10 cellular contexts compared by ENCODE assay signal in genomic region chr1:162019006-162019405, GRCh38. TPM values are rescaled to one million over a fixed set of nuclear protein-coding genes. Genes with fewer than 3 reads are reported as not detected.
DNase-seq lines count a peak whose midpoint lies in the region; TF ChIP-seq lines count a peak whose summit lies in the region.
"Had no signal": no experiment of that assay in that cellular context is flagged by ENCODE, and none has a peak within 500 bp of the region (broad histone marks: within the 10 kb centered on the region; RNA-seq: fewer than 3 reads in every experiment).

No MANE protein-coding gene starts in this region.

- no peak overlapping the region for H3K4me3 ChIP-seq in cardiac fibroblast (replicated peaks in 1 of 2; ENCODE audit: low read depth in 2 of 2, low read length in 2 of 2)
- H3K4me3 ChIP-seq in osteoblast (ENCODE audit: insufficient read depth, low read length) = no peak overlapping the region

- H3K27ac Mint-ChIP-seq in chondrocyte (ENCODE audit: unreplicated experiment) (no peak overlapping the region), mesothelial cell of epicardium (no peak overlapping the region)
- H3K27ac Mint-ChIP-seq: T-cell had no signal

- DNase-seq in H4 (ENCODE audit: low spot score) = peak; percentile 30
- peak; percentile 98 for DNase-seq in NCI-H345 treated with DMSO at 0.1 percent for 48 hours (lab: John Stamatoyannopoulos, UW; ENCODE audit: unreplicated experiment)
- DNase-seq in cardiac fibroblast (ENCODE audit: low read depth in 2 of 2) = peak; percentile 81 to 82
- peak; percentile 86 for DNase-seq in osteoblast (ENCODE audit: insufficient read length, low spot score, missing footprints)
- no peak for DNase-seq in GM19240 (ENCODE audit: insufficient read length, low spot score)
- no peak for DNase-seq in chondrocyte (ENCODE audit: low spot score)
- DNase-seq in mesothelial cell of epicardium (ENCODE audit: low spot score in 2 of 2, unreplicated experiment in 2 of 2) = no peak
- DNase-seq in hypothalamus (lab: John Stamatoyannopoulos, UW) = no peak
- DNase-seq: T-cell had no signal

- TF ChIP-seq CTCF in cardiac fibroblast (IDR thresholded peaks at IDR 0.05; ENCODE audit: low read depth, low read length) (no peak), osteoblast (IDR thresholded peaks at IDR 0.05; ENCODE audit: extremely low read depth, low read depth, low read length) (no peak), chondrocyte (IDR thresholded peaks at IDR 0.05) (no peak), mesothelial cell of epicardium (IDR thresholded peaks at IDR 0.05; ENCODE audit: unreplicated experiment) (no peak)

- H3K4me1 ChIP-seq in osteoblast (ENCODE audit: insufficient read depth, low read length) = peaks cover 42% of the 10 kb centered on the region

- no peaks in the 10 kb centered on the region for H3K27me3 ChIP-seq in osteoblast (ENCODE audit: insufficient read depth, low read length)

- no peaks in the 10 kb centered on the region for H4K20me1 ChIP-seq in osteoblast (ENCODE audit: insufficient read depth, low read length)

- H3K9me3 ChIP-seq in osteoblast (ENCODE audit: low read depth, low read length) = no peaks in the 10 kb centered on the region
- H3K9me3 ChIP-seq: neutrophil had no signal

- no peaks in the 10 kb centered on the region for H3K36me3 ChIP-seq in osteoblast (ENCODE audit: insufficient read depth, low read length)
- H3K36me3 ChIP-seq: neutrophil had no signal

- H3K4me2 ChIP-seq in osteoblast (ENCODE audit: insufficient read depth, low read length) = peak overlapping the region; percentile 26

- H2AFZ ChIP-seq in osteoblast (ENCODE audit: low read length) = no peak overlapping the region

- no peak overlapping the region for H3K4me3 Mint-ChIP-seq in chondrocyte (ENCODE audit: unreplicated experiment)
- no peak overlapping the region for H3K4me3 Mint-ChIP-seq in mesothelial cell of epicardium
- H3K4me3 Mint-ChIP-seq: T-cell had no signal

- H3K27me3 Mint-ChIP-seq in chondrocyte (ENCODE audit: low read depth) (no peaks in the 10 kb centered on the region), mesothelial cell of epicardium (ENCODE audit: low read depth) (peaks cover 27% of the 10 kb centered on the region)

- peaks cover 60% of the 10 kb centered on the region for H3K4me1 Mint-ChIP-seq in chondrocyte (ENCODE audit: low read depth)
- peaks cover 7% of the 10 kb centered on the region for H3K4me1 Mint-ChIP-seq in mesothelial cell of epicardium

- H3K79me2 ChIP-seq in osteoblast (ENCODE audit: insufficient read depth, low read length) = no peaks in the 10 kb centered on the region

- no peak overlapping the region for H3K27ac ChIP-seq in osteoblast (ENCODE audit: low read depth, low read length)
- H3K27ac ChIP-seq: neutrophil had no signal

- H3K9me3 Mint-ChIP-seq in chondrocyte (ENCODE audit: low read depth) (peaks cover 4% of the 10 kb centered on the region), mesothelial cell of epicardium (peaks cover 4% of the 10 kb centered on the region)
- H3K9me3 Mint-ChIP-seq: T-cell had no signal

- H3K36me3 Mint-ChIP-seq in chondrocyte (ENCODE audit: low read depth) (peaks cover 42% of the 10 kb centered on the region), mesothelial cell of epicardium (no peaks in the 10 kb centered on the region)
- H3K36me3 Mint-ChIP-seq: T-cell had no signal

RNA-seq across cellular contexts. Expression of gene OLFML2B, which starts 4.7 kb away (rescaled TPM):
- total RNA-seq in H4 (2014; rRNA removed; shearing (Covaris generic)) = 0.55 and 2.1 TPM in 2 replicates
- total RNA-seq in osteoblast (49.9 and 58.9 TPM in 2 replicates), chondrocyte (44.6 to 120 TPM (median 113 TPM) in 3 replicates), mesothelial cell of epicardium (4.4 to 4.8 TPM (median 4.8 TPM) in 3 replicates)
- total RNA-seq: T-cell had no signal

RNA-seq across cellular contexts. Expression of gene NOS1AP, which starts 50.5 kb away (rescaled TPM):
- total RNA-seq in H4 (2014; rRNA removed; shearing (Covaris generic)) = 0.17 TPM in 1 of 2 replicates, not detected in the other
- total RNA-seq in osteoblast = under 0.01 TPM in 1 of 2 replicates, not detected in the other
- 4.5 to 6.2 TPM (median 5.1 TPM) in 3 replicates for total RNA-seq in chondrocyte
- 3.8 to 4.4 TPM (median 4.4 TPM) in 3 replicates for total RNA-seq in mesothelial cell of epicardium

Comparison
In these comparisons a context has a peak if more than half of its experiments do, and no peak if none do; other contexts are left out.
1. DNase-seq: peak in H4 (single experiment), NCI-H345 treated with DMSO at 0.1 percent for 48 hours (single experiment), cardiac fibroblast (2 of 2) and osteoblast (single experiment); none in GM19240 (single experiment), chondrocyte (single experiment), mesothelial cell of epicardium (0 of 2) and hypothalamus (0 of 51).